8 cellular contexts compared by ENCODE assay signal in genomic region chrX:41441934-41442823, GRCh38. TPM values are rescaled to one million over a fixed set of nuclear protein-coding genes. Genes with fewer than 3 reads are reported as not detected.
A peak's percentile ranks its signal among the peaks of the same experiment; 100 is the strongest.
DNase-seq lines count a peak whose midpoint lies in the region; ATAC-seq and TF ChIP-seq lines count a peak whose summit lies in the region.

No MANE protein-coding gene starts in this region.

- peak overlapping the region; percentile 69 for H3K27ac Mint-ChIP-seq in activated naive CD4-positive, alpha-beta T cell treated with anti-CD3 and anti-CD28 coated beads for 36 hours
- no peak overlapping the region for H3K27ac Mint-ChIP-seq in glutamatergic neuron (ENCODE audit: unreplicated experiment)

- peak overlapping the region; percentile 48 for H3K14ac ChIP-seq in trophoblast cell (ENCODE audit: low read length)

- H3K79me1 ChIP-seq in trophoblast cell (ENCODE audit: low read length) = peaks cover 10% of the 10 kb centered on the region

- peak overlapping the region; percentile 62 for H3K4me3 Mint-ChIP-seq in activated naive CD4-positive, alpha-beta T cell treated with anti-CD3 and anti-CD28 coated beads for 36 hours
- H3K4me3 Mint-ChIP-seq in glutamatergic neuron (ENCODE audit: unreplicated experiment) = peak overlapping the region; percentile 65

- H3K9ac ChIP-seq in trophoblast cell (ENCODE audit: low read length) = no peak overlapping the region

- WGBS in trophoblast cell (ENCODE audit: extremely low coverage, insufficient coverage, insufficient read length) = no CpG with 5 or more reads among the region's 58 CpGs
- 25 to 82% methylated on average over 1 to 53 of the region's 58 CpGs for WGBS in tibial nerve, 2 donors

- H2AFZ ChIP-seq in trophoblast cell (ENCODE audit: insufficient read depth, low read length, poor library complexity) = peak overlapping the region; percentile 45

- H3K4me2 ChIP-seq in trophoblast cell (ENCODE audit: low read length) = peak overlapping the region; percentile 75

- no peak overlapping the region for H2AK5ac ChIP-seq in trophoblast cell (ENCODE audit: low read length)

- peak overlapping the region; percentile 45 for H2BK5ac ChIP-seq in trophoblast cell (ENCODE audit: low read depth, low read length, poor library complexity)

- TF ChIP-seq CTCF in glutamatergic neuron (IDR thresholded peaks at IDR 0.05; ENCODE audit: partially characterized antibody, unreplicated experiment) (peak; percentile 56), tibial nerve (IDR thresholded peaks at IDR 0.05) (peak; percentile 47 to 79 (median 53))

- no peaks in the 10 kb centered on the region for H3K9me3 ChIP-seq in trophoblast cell (ENCODE audit: insufficient read depth, low read depth, low read length)
- no peaks in the 10 kb centered on the region for H3K9me3 ChIP-seq in tibial nerve

- peak overlapping the region; percentile 71 for H4K8ac ChIP-seq in trophoblast cell (ENCODE audit: low read depth, low read length)

- H2BK12ac ChIP-seq in trophoblast cell (ENCODE audit: low read length) = peak overlapping the region; percentile 83

- H3K79me2 ChIP-seq in trophoblast cell (ENCODE audit: control insufficient read depth, insufficient read depth, low read length, poor library complexity) = peaks cover 3% of the 10 kb centered on the region

- peaks cover 10% of the 10 kb centered on the region for H3K4me1 Mint-ChIP-seq in activated naive CD4-positive, alpha-beta T cell treated with anti-CD3 and anti-CD28 coated beads for 36 hours (ENCODE audit: low read depth)
- no peaks in the 10 kb centered on the region for H3K4me1 Mint-ChIP-seq in glutamatergic neuron (ENCODE audit: low read depth, unreplicated experiment)

- intact Hi-C loops in activated naive CD4-positive, alpha-beta T cell treated with anti-CD3 and anti-CD28 coated beads for 36 hours (cut with micrococcal nuclease) = loop anchor here (1.0 kb wide), 5 partner anchors 56 to 262 kb away; partner anchors contain the start of gene DDX3X

- CTCF ChIA-PET in activated naive CD4-positive, alpha-beta T cell treated with anti-CD3 and anti-CD28 coated beads for 36 hours (lab: Charles Lee) = interaction anchor here (0.6 to 1.5 kb wide), 5 partner anchors 11 to 263 kb away, joined by 3 to 4 read pairs (median 4); no protein-coding TSS in a partner anchor

- peak in 1 of 2 donors; percentile 36 for TF ChIP-seq POLR2A in tibial nerve (IDR thresholded peaks at IDR 0.05)

- peak overlapping the region; percentile 88 for H4K91ac ChIP-seq in trophoblast cell (ENCODE audit: low read depth, low read length)

- TF ChIP-seq EP300 in tibial nerve (IDR thresholded peaks at IDR 0.05) = peak; percentile 54 to 80

- DNase-seq in COLO829 (ENCODE audit: low spot score) = peak; percentile 83
- peak; percentile 57 to 79 for DNase-seq in SHP77 (lab: John Stamatoyannopoulos, UW)
- DNase-seq in activated naive CD4-positive, alpha-beta T cell treated with anti-CD3 and anti-CD28 coated beads for 36 hours = peak; percentile 86
- peak; percentile 69 for DNase-seq in glutamatergic neuron
- peak; percentile 83 to 91 for DNase-seq in trophoblast cell
- peak; percentile 72 to 73 for DNase-seq in tibial nerve (ENCODE audit: low spot score in 2 of 2)

- no peak overlapping the region for H3K23ac ChIP-seq in trophoblast cell (ENCODE audit: low read length)

- H3K4ac ChIP-seq in trophoblast cell (ENCODE audit: low read depth, low read length) = no peak overlapping the region

- peak overlapping the region; percentile 81 for H4K12ac ChIP-seq in trophoblast cell (ENCODE audit: low read depth, low read length)

- H3K27me3 Mint-ChIP-seq in activated naive CD4-positive, alpha-beta T cell treated with anti-CD3 and anti-CD28 coated beads for 36 hours (ENCODE audit: low read depth) = no peaks in the 10 kb centered on the region
- H3K27me3 Mint-ChIP-seq in glutamatergic neuron (ENCODE audit: unreplicated experiment) = no peaks in the 10 kb centered on the region

- peak overlapping the region; percentile 65 for H3K27ac ChIP-seq in trophoblast cell (ENCODE audit: low read depth, low read length)
- peak overlapping the region in 3 of 4 donors; percentile 61 to 85 (median 73) for H3K27ac ChIP-seq in tibial nerve

- no peaks in the 10 kb centered on the region for H3K9me3 Mint-ChIP-seq in activated naive CD4-positive, alpha-beta T cell treated with anti-CD3 and anti-CD28 coated beads for 36 hours
- H3K9me3 Mint-ChIP-seq in glutamatergic neuron (ENCODE audit: unreplicated experiment) = no peaks in the 10 kb centered on the region

- no peaks in the 10 kb centered on the region for H3K36me3 ChIP-seq in trophoblast cell (ENCODE audit: control insufficient read depth in 1 of 2, insufficient read depth in 2 of 2, low read length in 2 of 2)
- H3K36me3 ChIP-seq in tibial nerve = no peaks in the 10 kb centered on the region

- H3K36me3 Mint-ChIP-seq in activated naive CD4-positive, alpha-beta T cell treated with anti-CD3 and anti-CD28 coated beads for 36 hours (ENCODE audit: low read depth) = no peaks in the 10 kb centered on the region
- no peaks in the 10 kb centered on the region for H3K36me3 Mint-ChIP-seq in glutamatergic neuron (ENCODE audit: unreplicated experiment)

- ATAC-seq in GM19397 (IDR thresholded peaks at IDR 0.05; ENCODE audit: unreplicated experiment) (peak; percentile 79), HG03558 (IDR thresholded peaks at IDR 0.05; ENCODE audit: extremely low read depth, unreplicated experiment) (peak; percentile 59)

- H2BK120ac ChIP-seq in trophoblast cell (ENCODE audit: insufficient read depth, low read length, poor library complexity) = peak overlapping the region; percentile 77

- H3K4me3 ChIP-seq in trophoblast cell (ENCODE audit: low read depth, low read length) (peak overlapping the region; percentile 40), tibial nerve (peak overlapping the region in 3 of 4 donors; percentile 16 to 47 (median 38))

- H3K18ac ChIP-seq in trophoblast cell (ENCODE audit: low read length) = peak overlapping the region; percentile 56

- H3K4me1 ChIP-seq in trophoblast cell (ENCODE audit: control insufficient read depth in 1 of 2, insufficient read depth in 2 of 2, low read length in 2 of 2) = peaks cover 9 to 14% of the 10 kb centered on the region in 2 experiments
- H3K4me1 ChIP-seq in tibial nerve = no peaks in the 10 kb centered on the region

- H3K27me3 ChIP-seq in trophoblast cell (ENCODE audit: insufficient read depth, low read length) (no peaks in the 10 kb centered on the region), tibial nerve (peaks cover 0 to 6% of the 10 kb centered on the region in 2 donors)

RNA-seq across cellular contexts. Expression of gene NYX, which starts 5.0 kb away (rescaled TPM):
- not detected for total RNA-seq in activated naive CD4-positive, alpha-beta T cell treated with anti-CD3 and anti-CD28 coated beads for 36 hours
- total RNA-seq in glutamatergic neuron (ENCODE audit: unreplicated experiment) = not detected
- 0.04 TPM in 1 of 2 replicates, not detected in the other for polyA plus RNA-seq in trophoblast cell (2013)
- not detected for total RNA-seq in tibial nerve

Comparison
In these comparisons a context has a peak if more than half of its experiments do, and no peak if none do; other contexts are left out.
1. Peak in every context shown above with its lines: DNase-seq, ATAC-seq, H3K4me3 ChIP-seq and H3K27ac ChIP-seq.